Comparison of ENCODE assay signal across 1 cellular context in the genomic region with DNA sequence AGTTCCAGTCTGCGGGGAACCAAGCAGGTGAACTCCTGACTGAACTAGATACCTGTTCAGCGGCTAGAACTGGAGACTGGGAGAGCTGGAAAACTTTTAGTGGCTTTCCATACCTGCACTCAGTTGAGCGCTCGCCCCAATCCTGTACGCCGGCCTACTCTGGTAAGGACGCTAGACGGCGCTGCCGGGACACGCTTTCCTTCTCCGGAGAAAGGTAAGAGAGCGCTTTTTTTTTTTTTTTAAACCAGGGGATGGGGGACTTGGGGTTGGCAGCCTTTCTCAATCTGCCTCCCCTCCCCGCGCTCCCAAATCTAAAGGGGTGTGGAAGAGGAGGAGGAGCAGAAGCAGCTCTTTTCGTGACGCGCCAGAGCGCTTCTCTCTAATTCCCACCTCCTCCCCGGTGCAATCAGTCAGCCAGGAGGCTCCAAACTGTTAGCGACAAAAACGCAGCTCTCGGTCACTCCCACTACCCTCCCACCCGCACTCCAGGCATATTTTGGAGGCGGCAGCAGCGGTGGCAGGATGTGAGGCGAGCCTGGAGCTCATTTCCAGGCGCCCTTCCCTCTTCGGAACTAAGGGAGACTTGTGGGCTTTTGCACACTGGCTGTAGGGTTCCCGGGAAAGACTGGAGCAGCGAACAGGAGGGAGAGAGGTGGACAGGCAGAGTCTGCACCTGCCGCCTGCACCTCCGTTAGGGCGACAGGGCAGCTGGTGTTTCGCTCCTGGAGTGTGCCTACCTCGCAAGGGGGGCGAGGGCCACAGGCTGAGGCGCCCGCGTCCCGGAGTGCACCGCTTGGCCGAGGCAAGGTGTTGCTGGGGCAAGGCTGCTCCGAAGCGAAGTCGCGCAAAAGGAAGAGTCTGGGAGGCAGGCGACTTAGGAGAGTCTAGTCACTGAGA.
TF ChIP-seq lines count a peak whose summit lies in the region.

A gene (plus strand): TSS at position 409 of the 897 bp plus-strand sequence.

TF ChIP-seq in GM12878, 131 proteins besides CTCF, POLR2A, EP300 and RAD21 (continued from another document):
- TF ChIP-seq, protein P1, sequence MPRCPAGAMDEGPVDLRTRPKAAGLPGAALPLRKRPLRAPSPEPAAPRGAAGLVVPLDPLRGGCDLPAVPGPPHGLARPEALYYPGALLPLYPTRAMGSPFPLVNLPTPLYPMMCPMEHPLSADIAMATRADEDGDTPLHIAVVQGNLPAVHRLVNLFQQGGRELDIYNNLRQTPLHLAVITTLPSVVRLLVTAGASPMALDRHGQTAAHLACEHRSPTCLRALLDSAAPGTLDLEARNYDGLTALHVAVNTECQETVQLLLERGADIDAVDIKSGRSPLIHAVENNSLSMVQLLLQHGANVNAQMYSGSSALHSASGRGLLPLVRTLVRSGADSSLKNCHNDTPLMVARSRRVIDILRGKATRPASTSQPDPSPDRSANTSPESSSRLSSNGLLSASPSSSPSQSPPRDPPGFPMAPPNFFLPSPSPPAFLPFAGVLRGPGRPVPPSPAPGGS (IDR thresholded peaks at IDR 0.05; ENCODE audit: borderline replicate concordance, insufficient read depth, low read depth, low read length, poor library complexity, severe bottlenecking) = no peak
- TF ChIP-seq, protein P2, sequence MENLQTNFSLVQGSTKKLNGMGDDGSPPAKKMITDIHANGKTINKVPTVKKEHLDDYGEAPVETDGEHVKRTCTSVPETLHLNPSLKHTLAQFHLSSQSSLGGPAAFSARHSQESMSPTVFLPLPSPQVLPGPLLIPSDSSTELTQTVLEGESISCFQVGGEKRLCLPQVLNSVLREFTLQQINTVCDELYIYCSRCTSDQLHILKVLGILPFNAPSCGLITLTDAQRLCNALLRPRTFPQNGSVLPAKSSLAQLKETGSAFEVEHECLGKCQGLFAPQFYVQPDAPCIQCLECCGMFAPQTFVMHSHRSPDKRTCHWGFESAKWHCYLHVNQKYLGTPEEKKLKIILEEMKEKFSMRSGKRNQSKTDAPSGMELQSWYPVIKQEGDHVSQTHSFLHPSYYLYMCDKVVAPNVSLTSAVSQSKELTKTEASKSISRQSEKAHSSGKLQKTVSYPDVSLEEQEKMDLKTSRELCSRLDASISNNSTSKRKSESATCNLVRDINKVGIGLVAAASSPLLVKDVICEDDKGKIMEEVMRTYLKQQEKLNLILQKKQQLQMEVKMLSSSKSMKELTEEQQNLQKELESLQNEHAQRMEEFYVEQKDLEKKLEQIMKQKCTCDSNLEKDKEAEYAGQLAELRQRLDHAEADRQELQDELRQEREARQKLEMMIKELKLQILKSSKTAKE (IDR thresholded peaks at IDR 0.05; ENCODE audit: low read depth, poor library complexity, severe bottlenecking) = no peak
- TF ChIP-seq SUZ12 (IDR thresholded peaks at IDR 0.05; ENCODE audit: unreplicated experiment) (no peak), EGR1 (IDR thresholded peaks at IDR 0.05; ENCODE audit: borderline replicate concordance in 1 of 2, low read depth in 2 of 2, low read length in 2 of 2) (no peak), ZZZ3 (IDR thresholded peaks at IDR 0.05; ENCODE audit: control insufficient read depth, insufficient read length, low read depth) (no peak), POLR2AphosphoS2 (IDR thresholded peaks at IDR 0.05; ENCODE audit: low read depth, low read length) (no peak)
- TF ChIP-seq, protein P3, sequence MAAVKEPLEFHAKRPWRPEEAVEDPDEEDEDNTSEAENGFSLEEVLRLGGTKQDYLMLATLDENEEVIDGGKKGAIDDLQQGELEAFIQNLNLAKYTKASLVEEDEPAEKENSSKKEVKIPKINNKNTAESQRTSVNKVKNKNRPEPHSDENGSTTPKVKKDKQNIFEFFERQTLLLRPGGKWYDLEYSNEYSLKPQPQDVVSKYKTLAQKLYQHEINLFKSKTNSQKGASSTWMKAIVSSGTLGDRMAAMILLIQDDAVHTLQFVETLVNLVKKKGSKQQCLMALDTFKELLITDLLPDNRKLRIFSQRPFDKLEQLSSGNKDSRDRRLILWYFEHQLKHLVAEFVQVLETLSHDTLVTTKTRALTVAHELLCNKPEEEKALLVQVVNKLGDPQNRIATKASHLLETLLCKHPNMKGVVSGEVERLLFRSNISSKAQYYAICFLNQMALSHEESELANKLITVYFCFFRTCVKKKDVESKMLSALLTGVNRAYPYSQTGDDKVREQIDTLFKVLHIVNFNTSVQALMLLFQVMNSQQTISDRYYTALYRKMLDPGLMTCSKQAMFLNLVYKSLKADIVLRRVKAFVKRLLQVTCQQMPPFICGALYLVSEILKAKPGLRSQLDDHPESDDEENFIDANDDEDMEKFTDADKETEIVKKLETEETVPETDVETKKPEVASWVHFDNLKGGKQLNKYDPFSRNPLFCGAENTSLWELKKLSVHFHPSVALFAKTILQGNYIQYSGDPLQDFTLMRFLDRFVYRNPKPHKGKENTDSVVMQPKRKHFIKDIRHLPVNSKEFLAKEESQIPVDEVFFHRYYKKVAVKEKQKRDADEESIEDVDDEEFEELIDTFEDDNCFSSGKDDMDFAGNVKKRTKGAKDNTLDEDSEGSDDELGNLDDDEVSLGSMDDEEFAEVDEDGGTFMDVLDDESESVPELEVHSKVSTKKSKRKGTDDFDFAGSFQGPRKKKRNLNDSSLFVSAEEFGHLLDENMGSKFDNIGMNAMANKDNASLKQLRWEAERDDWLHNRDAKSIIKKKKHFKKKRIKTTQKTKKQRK (IDR thresholded peaks at IDR 0.05; ENCODE audit: low read depth, low read length) = no peak
TF ChIP-seq in GM12878: peak in this region for 0.
